ENCODE assay signal across 12 cellular contexts in the genomic region with DNA sequence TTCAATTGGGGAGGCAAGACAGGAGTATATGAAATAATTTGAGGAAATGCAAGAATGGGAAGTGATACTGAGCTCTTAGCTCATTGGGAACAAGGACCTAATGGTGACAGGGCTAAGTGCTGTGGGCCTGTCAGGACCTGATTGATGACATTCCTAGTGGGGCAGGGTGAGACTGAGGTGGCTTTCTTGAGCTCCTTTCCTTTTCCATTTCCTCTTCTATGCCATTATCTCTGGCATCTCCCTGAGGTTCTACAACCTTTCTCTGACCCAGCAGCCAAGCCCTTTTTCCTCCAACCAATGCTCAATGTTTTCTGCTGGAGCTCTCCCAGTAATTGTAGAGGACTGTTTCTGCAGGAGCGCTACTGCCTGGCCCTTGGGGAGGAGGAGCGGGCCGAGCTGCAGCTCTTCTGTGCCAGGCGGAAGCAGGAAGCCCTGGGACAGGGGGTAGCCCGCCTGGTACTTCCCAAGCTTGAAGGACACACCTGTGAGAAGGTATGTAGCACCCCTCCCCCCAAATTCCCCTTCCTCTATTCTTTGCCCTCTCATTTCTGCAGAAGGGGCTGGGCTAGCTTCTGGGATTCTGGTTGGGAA. TPM values are rescaled to one million over a fixed set of nuclear protein-coding genes. Genes with fewer than 3 reads are reported as not detected.
DNase-seq lines count a peak whose midpoint lies in the region; ATAC-seq, FAIRE-seq and TF ChIP-seq lines count a peak whose summit lies in the region.
"Had no signal": no experiment of that assay in that cellular context is flagged by ENCODE, and none has a peak within 500 bp of the region (broad histone marks: within the 10 kb centered on the region; RNA-seq: fewer than 3 reads in every experiment).

No MANE protein-coding gene starts in this region.

- H3K27ac ChIP-seq in heart right ventricle (peak overlapping the region in 2 of 10 donors; percentile 37 to 97), neuronal stem cell (replicated peaks; ENCODE audit: low read length) (no peak overlapping the region)

- H3K4me2 ChIP-seq in neuronal stem cell (ENCODE audit: insufficient read depth, low read length, poor library complexity, severe bottlenecking) = no peak overlapping the region

- H3K4me1 ChIP-seq in heart right ventricle = peaks cover 17 to 72% (median 52%) of the 10 kb centered on the region in 9 donors
- peaks cover 6 to 12% of the 10 kb centered on the region in 2 donors for H3K4me1 ChIP-seq in neuronal stem cell (ENCODE audit: control insufficient read depth in 2 of 2, insufficient read depth in 1 of 2, low read depth in 1 of 2, low read length in 2 of 2)

- H2BK12ac ChIP-seq in neuronal stem cell (ENCODE audit: low read length) = no peak overlapping the region

- H3K9me3 ChIP-seq in heart right ventricle (no peaks in the 10 kb centered on the region), neuronal stem cell (replicated peaks in 1 of 2; ENCODE audit: control insufficient read depth in 2 of 2, insufficient read depth in 1 of 2, low read depth in 1 of 2, low read length in 2 of 2) (no peaks in the 10 kb centered on the region)

- H2BK120ac ChIP-seq in neuronal stem cell (ENCODE audit: low read depth, low read length) = no peak overlapping the region

- H3K36me3 ChIP-seq in heart right ventricle (peaks cover 0 to 33% (median 7%) of the 10 kb centered on the region in 9 donors), neuronal stem cell (replicated peaks in 1 of 2; ENCODE audit: control insufficient read depth in 2 of 2, insufficient read depth in 2 of 2, low read length in 2 of 2) (peaks cover 9% of the 10 kb centered on the region in 2 donors)

- H3K4ac ChIP-seq in neuronal stem cell (ENCODE audit: low read length) = no peak overlapping the region

- no peak for TF ChIP-seq CTCF in heart right ventricle (IDR thresholded peaks at IDR 0.05)

- no peak overlapping the region for H3K14ac ChIP-seq in neuronal stem cell (ENCODE audit: low read length)

- H3K9ac ChIP-seq in neuronal stem cell (ENCODE audit: low read depth, low read length, poor library complexity) = no peak overlapping the region

- H3K4me3 ChIP-seq in heart right ventricle (no peak overlapping the region), neuronal stem cell (ENCODE audit: low read length in 2 of 2) (no peak overlapping the region)

- no peak overlapping the region for H2AK5ac ChIP-seq in neuronal stem cell (ENCODE audit: low read depth, low read length)

- peak; percentile 38 for DNase-seq in Right ventricle myocardium superior
- DNase-seq in heart right ventricle = no peak
- peak; percentile 63 for DNase-seq in SKM-1 treated with dmso at 0.1 percent for 144 hours (lab: John Stamatoyannopoulos, UW; ENCODE audit: unreplicated experiment)
- peak; percentile 74 for DNase-seq in islet precursor cell
- peak; percentile 73 for DNase-seq in ureter (ENCODE audit: low spot score)
- DNase-seq in RCC 7860 (ENCODE audit: low spot score) = no peak
- DNase-seq in activated CD4-positive, CD25-positive, alpha-beta regulatory T cell treated with anti-CD3 and anti-CD28 coated beads, Interleukin-2, amount 50 U/mL, for 72 hours = no peak
- DNase-seq in neuronal stem cell (ENCODE audit: low spot score) = no peak
- DNase-seq: dermis blood vessel endothelial cell; stimulated activated CD4-positive, alpha-beta T cell treated with anti-CD3 and anti-CD28 coated beads, Interleukin-15, amount 100 ng/mL, for 24 hours had no signal

- no peak overlapping the region for H2BK15ac ChIP-seq in neuronal stem cell (ENCODE audit: low read length)

- no peak overlapping the region for H2AFZ ChIP-seq in neuronal stem cell (ENCODE audit: low read length)

- H3K27me3 ChIP-seq in heart right ventricle (no peaks in the 10 kb centered on the region), neuronal stem cell (ENCODE audit: control insufficient read depth in 3 of 3, insufficient read depth in 3 of 3, low read depth in 1 of 3, low read length in 3 of 3) (no peaks in the 10 kb centered on the region)

- H3K18ac ChIP-seq in neuronal stem cell (ENCODE audit: low read length) = no peak overlapping the region

- 64 to 77% methylated on average over 5 of the region's 5 CpGs for WGBS in heart right ventricle, 2 donors
- WGBS in neuronal stem cell (ENCODE audit: extremely low coverage in 2 of 2, insufficient read length in 2 of 2, insufficient replicate concordance in 1 of 2), 2 donors = no CpG with 5 or more reads among the region's 5 CpGs

- H4K91ac ChIP-seq in neuronal stem cell (ENCODE audit: low read depth, low read length, poor library complexity) = no peak overlapping the region

- no peak overlapping the region for H2BK5ac ChIP-seq in neuronal stem cell (ENCODE audit: low read length)

- no peak overlapping the region for H4K8ac ChIP-seq in neuronal stem cell (ENCODE audit: low read depth, low read length)

- intact Hi-C loops in Right ventricle myocardium superior (cut with DNase I) (loop anchor here (5.0 kb wide), 2 partner anchors 153 to 263 kb away; no protein-coding TSS in a partner anchor), heart right ventricle (cut with DNase I) (loop anchor here in 8 of 10 donors (5.0 to 10.0 kb wide), 10 partner anchors 47 to 430 kb away; a partner anchor contains a TSS)

- H3K23ac ChIP-seq in neuronal stem cell (ENCODE audit: low read depth, low read length, poor library complexity) = no peak overlapping the region

- ATAC-seq in Right ventricle myocardium superior (ENCODE audit: poor library complexity) (no peak), heart right ventricle (no peak)

- no peak for FAIRE-seq in RCC 7860 (lab: Jason Lieb, UNC)

- no peaks in the 10 kb centered on the region for H3K79me1 ChIP-seq in neuronal stem cell (ENCODE audit: low read depth, low read length)

RNA-seq across cellular contexts. Expression of a gene that starts 2.8 kb away (rescaled TPM):
- total RNA-seq in Right ventricle myocardium superior (218 TPM), heart right ventricle (100 to 1,000 TPM; 156 to 210 (median 186) TPM), ureter (209 TPM)
- polyA plus RNA-seq in heart right ventricle = 100 to 1,000 TPM; 135 to 291 TPM
- polyA plus RNA-seq in neuronal stem cell (2013, experiment 1 of 2) = 238 TPM
- polyA plus RNA-seq in neuronal stem cell (2013, experiment 2 of 2) = 259 TPM

RNA-seq across cellular contexts. Expression of a gene that starts 4.1 kb away (rescaled TPM):
- total RNA-seq in Right ventricle myocardium superior = 4.0 TPM
- 1 to 10 TPM in 7 of 10 donors, under 1 TPM in 3; 0.38 to 4.7 (median 1.9) TPM for total RNA-seq in heart right ventricle
- polyA plus RNA-seq in heart right ventricle = 1 to 10 TPM; 1.6 to 6.1 TPM
- total RNA-seq in ureter = 14.2 TPM
- polyA plus RNA-seq in neuronal stem cell (2013, experiment 1 of 2) = 0.59 TPM
- polyA plus RNA-seq in neuronal stem cell (2013, experiment 2 of 2) = 1.0 TPM

RNA-seq across cellular contexts. Expression of a gene that starts 5.0 kb away (rescaled TPM):
- 4.8 TPM for total RNA-seq in Right ventricle myocardium superior
- 1 to 10 TPM; 4.1 to 8.7 (median 5.8) TPM for total RNA-seq in heart right ventricle
- 1 to 10 TPM; 2.8 to 8.0 TPM for polyA plus RNA-seq in heart right ventricle
- total RNA-seq in ureter = 7.5 TPM
- polyA plus RNA-seq in neuronal stem cell (2013, experiment 1 of 2) = 8.3 TPM
- polyA plus RNA-seq in neuronal stem cell (2013, experiment 2 of 2) = 8.2 TPM

RNA-seq across cellular contexts. Expression of a gene that starts 37.5 kb away (rescaled TPM):
- total RNA-seq in Right ventricle myocardium superior = not detected
- not detected for total RNA-seq in heart right ventricle
- 1 to 10 TPM in 1 of 2 donors, under 1 TPM in 1; 0.58 to 2.0 TPM for polyA plus RNA-seq in heart right ventricle
- not detected for total RNA-seq in ureter
- 0.03 TPM for polyA plus RNA-seq in neuronal stem cell (2013, experiment 1 of 2)
- polyA plus RNA-seq in neuronal stem cell (2013, experiment 2 of 2) = 0.07 TPM
- total RNA-seq: dermis blood vessel endothelial cell, NCI-H460 had no signal
- polyA plus RNA-seq: BJ had no signal

RNA-seq across cellular contexts. Expression of a gene that starts 49.3 kb away (rescaled TPM):
- total RNA-seq in Right ventricle myocardium superior (40.7 TPM), heart right ventricle (10 to 100 TPM; 29.2 to 47.0 (median 39.6) TPM), ureter (29.4 TPM)
- polyA plus RNA-seq in heart right ventricle = 10 to 100 TPM; 36.9 to 52.3 TPM
- 1.1 TPM for polyA plus RNA-seq in neuronal stem cell (2013, experiment 1 of 2)
- 1.1 TPM for polyA plus RNA-seq in neuronal stem cell (2013, experiment 2 of 2)

Comparison
In these comparisons a context has a peak if more than half of its experiments do, and no peak if none do; other contexts are left out.
1. DNase-seq: peak in Right ventricle myocardium superior (single experiment), SKM-1 treated with dmso at 0.1 percent for 144 hours (single experiment), islet precursor cell (single experiment) and ureter (single experiment); none in heart right ventricle (0 of 2), RCC 7860 (single experiment), activated CD4-positive, CD25-positive, alpha-beta regulatory T cell treated with anti-CD3 and anti-CD28 coated beads, Interleukin-2, amount 50 U/mL, for 72 hours (single experiment) and neuronal stem cell (single experiment).